ENCODE assay signal across 22 cellular contexts in genomic region chr3:112005091-112005672, GRCh38. TPM values are rescaled to one million over a fixed set of nuclear protein-coding genes. Genes with fewer than 3 reads are reported as not detected.
DNase-seq lines count a peak whose midpoint lies in the region; ATAC-seq, FAIRE-seq and TF ChIP-seq lines count a peak whose summit lies in the region.
"Had no signal": no experiment of that assay in that cellular context is flagged by ENCODE, and none has a peak within 500 bp of the region (broad histone marks: within the 10 kb centered on the region; RNA-seq: fewer than 3 reads in every experiment).

No MANE protein-coding gene starts in this region.

- 28% methylated on average over 4 of the region's 4 CpGs for whole genome bisulfite sequencing in HepG2 (ENCODE audit: low lambda C conversion rate)
- WGBS in right lobe of liver (ENCODE audit: insufficient coverage, low coverage, low lambda C conversion rate, missing lambda C conversion rate), result 62% methylated on average over 4 of the region's 4 CpGs

- H3K79me2 ChIP-seq in HepG2 (ENCODE audit: insufficient read depth, low read length) (no peaks in the 10 kb centered on the region), OCI-LY3 (ENCODE audit: low read length) (no peaks in the 10 kb centered on the region)

- H3K4me2 ChIP-seq in HepG2 (ENCODE audit: low read depth, low read length) (no peak overlapping the region), OCI-LY3 (ENCODE audit: low read length) (peak overlapping the region; percentile 41)

- H3K4me1 ChIP-seq in HepG2 (ENCODE audit: insufficient read depth, low read length), result peaks cover 20% of the 10 kb centered on the region
- H3K4me1 ChIP-seq in right lobe of liver, result peaks cover 0 to 12% (median 6%) of the 10 kb centered on the region in 4 donors
- H3K4me1 ChIP-seq in OCI-LY3 (ENCODE audit: low read length), result peaks cover 6% of the 10 kb centered on the region
- H3K4me1 ChIP-seq: gastrocnemius medialis, lower lobe of right lung, pancreas, Peyer's patch had no signal

- intact Hi-C loops in HepG2 (cut with micrococcal nuclease; ENCODE audit: unreplicated experiment), result no loop called here
- intact Hi-C loops in right lobe of liver (cut with DNase I), result no loop called here

- POLR2A ChIA-PET in HepG2 (lab: Yijun Ruan, JAX), result interaction anchor here (0.7 kb wide), 1 partner anchor 9 kb away, joined by 3 read pairs; no protein-coding TSS in a partner anchor

- H3K9me3 ChIP-seq in HepG2 (ENCODE audit: low read length) (no peaks in the 10 kb centered on the region), right lobe of liver (no peaks in the 10 kb centered on the region), OCI-LY3 (ENCODE audit: insufficient read depth, low read length) (no peaks in the 10 kb centered on the region)
- H3K9me3 ChIP-seq: gastrocnemius medialis, lower lobe of right lung, pancreas, Peyer's patch, thoracic aorta had no signal

- TF ChIP-seq EP300 in HepG2 (IDR thresholded peaks at IDR 0.05; ENCODE audit: low read depth in 2 of 2, low read length in 2 of 2), result no peak
- TF ChIP-seq EP300 in HepG2 (CRISPR knock-in tag; IDR thresholded peaks at IDR 0.05; ENCODE audit: borderline replicate concordance), result no peak

- DNase-seq in HepG2 (ENCODE audit: low spot score) (no peak), right lobe of liver (no peak), fibroblast of mammary gland (ENCODE audit: low read depth) (peak; percentile 82), urothelium cell line (ENCODE audit: low spot score) (no peak), NCI-H69 (lab: John Stamatoyannopoulos, UW) (no peak), hippocampal formation (lab: John Stamatoyannopoulos, UW) (no peak)
- DNase-seq: activated effector memory CD4-positive, alpha-beta T cell treated with Interleukin-2 at 50 U/mL for 16 hours; COR-L47; endodermal cell; gastrocnemius medialis; GDM1; Karpas-422; lower lobe of right lung; NCI-H1105 treated with DMSO at 0.1 percent for 48 hours; NCI-H2107; NCI-H82; pancreas; stimulated activated CD4-positive, alpha-beta T cell treated with anti-CD3 and anti-CD28 coated beads, Interleukin-4, amount 100 ng/mL, for 24 hours had no signal

- no peak for FAIRE-seq in HepG2 (lab: Jason Lieb, UNC)
- peak; percentile 58 for FAIRE-seq in urothelium cell line (lab: Jason Lieb, UNC)
- FAIRE-seq: pancreas had no signal

- peaks cover 1 to 5% of the 10 kb centered on the region in 2 experiments; a peak in 2 of 5 replicates for H3K27me3 ChIP-seq in HepG2 (ENCODE audit: control insufficient read depth in 1 of 2, insufficient read depth in 2 of 2, low read length in 2 of 2)
- no peaks in the 10 kb centered on the region for H3K27me3 ChIP-seq in right lobe of liver
- no peaks in the 10 kb centered on the region for H3K27me3 ChIP-seq in OCI-LY3 (ENCODE audit: low read depth, low read length)
- H3K27me3 ChIP-seq: pancreas, Peyer's patch had no signal

- H3K4me3 ChIP-seq in HepG2 (replicated peaks in 1 of 3; ENCODE audit: insufficient read depth in 1 of 3, low read depth in 2 of 3, low read length in 3 of 3) (no peak overlapping the region), right lobe of liver (no peak overlapping the region), OCI-LY3 (ENCODE audit: low read length) (no peak overlapping the region), fibroblast of mammary gland (ENCODE audit: control insufficient read depth, low read depth, low read length) (no peak overlapping the region)
- H3K4me3 ChIP-seq: gastrocnemius medialis, lower lobe of right lung, pancreas, Peyer's patch, thoracic aorta had no signal

- H2AFZ ChIP-seq in HepG2 (ENCODE audit: low read length) (no peak overlapping the region), OCI-LY3 (ENCODE audit: low read depth, low read length) (peak overlapping the region; percentile 72; the same call in 1 of the 2 replicates)

- H3K9ac ChIP-seq in HepG2 (ENCODE audit: insufficient read depth, low read depth, low read length) (no peak overlapping the region), OCI-LY3 (ENCODE audit: low read length) (no peak overlapping the region)

- H3K27ac ChIP-seq in HepG2 (ENCODE audit: extremely low read length, insufficient read depth, low read length), result no peak overlapping the region
- H3K27ac ChIP-seq in right lobe of liver, result no peak overlapping the region
- H3K27ac ChIP-seq in OCI-LY3 (ENCODE audit: low read length), result no peak overlapping the region
- H3K27ac ChIP-seq: gastrocnemius medialis, lower lobe of right lung, pancreas, Peyer's patch, thoracic aorta had no signal

- no peak for TF ChIP-seq POLR2A in HepG2 (IDR thresholded peaks at IDR 0.05; ENCODE audit: insufficient read depth in 1 of 2, low read depth in 2 of 2, low read length in 2 of 2)
- TF ChIP-seq POLR2A in right lobe of liver (IDR thresholded peaks at IDR 0.05), result no peak

- TF ChIP-seq CTCF in HepG2 (CRISPR knock-in tag; IDR thresholded peaks at IDR 0.05) (no peak), right lobe of liver (IDR thresholded peaks at IDR 0.05) (no peak), OCI-LY3 (IDR thresholded peaks at IDR 0.05; ENCODE audit: low read depth, low read length) (no peak), fibroblast of mammary gland (conservative IDR thresholded peaks at IDR 0.05; ENCODE audit: control insufficient read depth, insufficient read depth, low read depth, low read length) (no peak)

- ATAC-seq in HepG2 (no peak), right lobe of liver (no peak), HG02571 (IDR thresholded peaks at IDR 0.05; ENCODE audit: unreplicated experiment) (no peak)
- ATAC-seq: gastrocnemius medialis, lower lobe of right lung, pancreas had no signal

- no TSS peak for BruUV-seq in HepG2 (replicated peaks; lab: Mats Ljungman, UMichigan)

- H4K20me1 ChIP-seq in HepG2 (ENCODE audit: insufficient read depth, low read length) (no peaks in the 10 kb centered on the region), OCI-LY3 (ENCODE audit: insufficient read depth, low read length) (no peaks in the 10 kb centered on the region)

- TF ChIP-seq RAD21 in HepG2 (CRISPR knock-in tag; IDR thresholded peaks at IDR 0.05), result no peak

- H3K36me3 ChIP-seq in HepG2 (replicated peaks in 1 of 2; ENCODE audit: control insufficient read depth in 1 of 2, insufficient read depth in 2 of 2, low read length in 2 of 2) (no peaks in the 10 kb centered on the region), right lobe of liver (no peaks in the 10 kb centered on the region), OCI-LY3 (replicated peaks; ENCODE audit: low read depth, low read length) (no peaks in the 10 kb centered on the region)
- H3K36me3 ChIP-seq: gastrocnemius medialis, lower lobe of right lung, pancreas, Peyer's patch, thoracic aorta had no signal

- CTCF ChIA-PET in HepG2 (lab: Yijun Ruan, JAX; ENCODE audit: low intra/inter-chr PET ratio, low total read pairs), result no interaction called here

- in situ Hi-C loops in HepG2 (cut with HindIII; ENCODE audit: extremely low pct_ligation_motif_present, low pct_unique_long_range_greater_than_20kb), result no loop called here

RNA-seq across cellular contexts. Expression of gene TAGLN3, which starts 6.5 kb away (rescaled TPM):
- total RNA-seq in HepG2 (2016; rRNA removed; fragmentation: Illumina TruSeq; extraction: Trizol), result 0.80 and 0.91 TPM in 2 replicates
- 0.40 and 0.71 TPM in 2 replicates for total RNA-seq in HepG2 (2016; cell fraction: cytosol; rRNA removed; fragmentation: Illumina TruSeq; extraction: Trizol; ENCODE audit: low read depth)
- 0.43 and 0.77 TPM in 2 replicates for total RNA-seq in HepG2 (2016; cell fraction: insoluble cytoplasmic fraction; rRNA removed; fragmentation: Illumina TruSeq; extraction: Trizol)
- 0.34 and 0.86 TPM in 2 replicates for total RNA-seq in HepG2 (2016; cell fraction: membrane; rRNA removed; fragmentation: Illumina TruSeq; extraction: Trizol)
- not detected in 2 replicates for total RNA-seq in HepG2 (2016; cell fraction: nucleus; rRNA removed; fragmentation: Illumina TruSeq; extraction: Trizol)
- polyA plus RNA-seq in HepG2 (2011; rRNA removed), result 0.51 and 0.60 TPM in 2 replicates
- polyA plus RNA-seq in HepG2 (2011; cell fraction: cytosol; rRNA removed), result 0.35 and 0.43 TPM in 2 replicates
- polyA plus RNA-seq in HepG2 (2011; cell fraction: nucleus; rRNA removed), result 0.45 and 0.47 TPM in 2 replicates
- polyA plus RNA-seq in HepG2 (2012), result not detected in 2 replicates
- 0.47 and 0.54 TPM in 2 replicates for polyA plus RNA-seq in HepG2 (2016; cell fraction: cytosol; fragmentation: Illumina TruSeq; extraction: Trizol; ENCODE audit: low read depth)
- polyA plus RNA-seq in HepG2 (2016; cell fraction: insoluble cytoplasmic fraction; fragmentation: Illumina TruSeq; extraction: Trizol; ENCODE audit: low read depth), result 0.81 and 0.86 TPM in 2 replicates
- polyA plus RNA-seq in HepG2 (2016; cell fraction: membrane; fragmentation: Illumina TruSeq; extraction: Trizol; ENCODE audit: low read depth), result 0.52 and 0.73 TPM in 2 replicates
- 0.87 TPM in 1 of 2 replicates, not detected in the other for polyA plus RNA-seq in HepG2 (2016; cell fraction: nucleus; fragmentation: Illumina TruSeq; extraction: Trizol; ENCODE audit: insufficient read depth, low read depth)
- polyA minus RNA-seq in HepG2 (2011; rRNA and poly(A)+ RNA removed; ENCODE audit: low replicate concordance), result 0.44 TPM in 1 of 2 replicates, not detected in the other
- not detected in 2 replicates for polyA minus RNA-seq in HepG2 (2011; cell fraction: cytosol; rRNA and poly(A)+ RNA removed)
- not detected in 2 replicates for polyA minus RNA-seq in HepG2 (2011; cell fraction: nucleus; rRNA and poly(A)+ RNA removed)
- not detected for total RNA-seq in right lobe of liver
- total RNA-seq: gastrocnemius medialis, thoracic aorta had no signal

RNA-seq across cellular contexts. Expression of gene ABHD10, which starts 26.4 kb away (rescaled TPM):
- total RNA-seq in HepG2 (2016; rRNA removed; fragmentation: Illumina TruSeq; extraction: Trizol) (50.2 and 84.8 TPM in 2 replicates), right lobe of liver (10 to 100 TPM; 16.7 to 25.2 (median 20.8) TPM)
- 3.8 and 4.5 TPM in 2 replicates for total RNA-seq in HepG2 (2016; cell fraction: cytosol; rRNA removed; fragmentation: Illumina TruSeq; extraction: Trizol; ENCODE audit: low read depth)
- total RNA-seq in HepG2 (2016; cell fraction: insoluble cytoplasmic fraction; rRNA removed; fragmentation: Illumina TruSeq; extraction: Trizol), result 50.2 and 84.9 TPM in 2 replicates
- 13.5 and 16.1 TPM in 2 replicates for total RNA-seq in HepG2 (2016; cell fraction: membrane; rRNA removed; fragmentation: Illumina TruSeq; extraction: Trizol)
- 27.8 and 30.5 TPM in 2 replicates for total RNA-seq in HepG2 (2016; cell fraction: nucleus; rRNA removed; fragmentation: Illumina TruSeq; extraction: Trizol)
- polyA plus RNA-seq in HepG2 (2011; rRNA removed), result 16.7 and 22.8 TPM in 2 replicates
- polyA plus RNA-seq in HepG2 (2011; cell fraction: cytosol; rRNA removed), result 9.7 and 13.8 TPM in 2 replicates
- 7.1 and 8.8 TPM in 2 replicates for polyA plus RNA-seq in HepG2 (2011; cell fraction: nucleus; rRNA removed)
- polyA plus RNA-seq in HepG2 (2012), result 16.3 and 20.8 TPM in 2 replicates
- polyA plus RNA-seq in HepG2 (2016; cell fraction: cytosol; fragmentation: Illumina TruSeq; extraction: Trizol; ENCODE audit: low read depth), result 2.6 and 3.0 TPM in 2 replicates
- 62.4 and 64.2 TPM in 2 replicates for polyA plus RNA-seq in HepG2 (2016; cell fraction: insoluble cytoplasmic fraction; fragmentation: Illumina TruSeq; extraction: Trizol; ENCODE audit: low read depth)
- 7.6 and 8.6 TPM in 2 replicates for polyA plus RNA-seq in HepG2 (2016; cell fraction: membrane; fragmentation: Illumina TruSeq; extraction: Trizol; ENCODE audit: low read depth)
- 33.2 and 36.3 TPM in 2 replicates for polyA plus RNA-seq in HepG2 (2016; cell fraction: nucleus; fragmentation: Illumina TruSeq; extraction: Trizol; ENCODE audit: insufficient read depth, low read depth)
- 18.4 and 19.3 TPM in 2 replicates for polyA minus RNA-seq in HepG2 (2011; rRNA and poly(A)+ RNA removed; ENCODE audit: low replicate concordance)
- polyA minus RNA-seq in HepG2 (2011; cell fraction: cytosol; rRNA and poly(A)+ RNA removed), result 20.8 and 25.8 TPM in 2 replicates
- polyA minus RNA-seq in HepG2 (2011; cell fraction: nucleus; rRNA and poly(A)+ RNA removed), result 22.8 and 24.7 TPM in 2 replicates

RNA-seq across cellular contexts. Expression of gene TMPRSS7, which starts 29.4 kb away (rescaled TPM):
- not detected in 2 replicates for total RNA-seq in HepG2 (2016; rRNA removed; fragmentation: Illumina TruSeq; extraction: Trizol)
- not detected in 2 replicates for total RNA-seq in HepG2 (2016; cell fraction: cytosol; rRNA removed; fragmentation: Illumina TruSeq; extraction: Trizol; ENCODE audit: low read depth)
- total RNA-seq in HepG2 (2016; cell fraction: insoluble cytoplasmic fraction; rRNA removed; fragmentation: Illumina TruSeq; extraction: Trizol), result not detected in 2 replicates
- total RNA-seq in HepG2 (2016; cell fraction: membrane; rRNA removed; fragmentation: Illumina TruSeq; extraction: Trizol), result not detected in 2 replicates
- total RNA-seq in HepG2 (2016; cell fraction: nucleus; rRNA removed; fragmentation: Illumina TruSeq; extraction: Trizol), result not detected in 2 replicates
- polyA plus RNA-seq in HepG2 (2011; rRNA removed), result not detected in 2 replicates
- not detected in 2 replicates for polyA plus RNA-seq in HepG2 (2011; cell fraction: cytosol; rRNA removed)
- polyA plus RNA-seq in HepG2 (2011; cell fraction: nucleus; rRNA removed), result not detected in 2 replicates
- not detected in 2 replicates for polyA plus RNA-seq in HepG2 (2012)
- not detected in 2 replicates for polyA plus RNA-seq in HepG2 (2016; cell fraction: cytosol; fragmentation: Illumina TruSeq; extraction: Trizol; ENCODE audit: low read depth)
- not detected in 2 replicates for polyA plus RNA-seq in HepG2 (2016; cell fraction: insoluble cytoplasmic fraction; fragmentation: Illumina TruSeq; extraction: Trizol; ENCODE audit: low read depth)
- not detected in 2 replicates for polyA plus RNA-seq in HepG2 (2016; cell fraction: membrane; fragmentation: Illumina TruSeq; extraction: Trizol; ENCODE audit: low read depth)
- not detected in 2 replicates for polyA plus RNA-seq in HepG2 (2016; cell fraction: nucleus; fragmentation: Illumina TruSeq; extraction: Trizol; ENCODE audit: insufficient read depth, low read depth)
- not detected in 2 replicates for polyA minus RNA-seq in HepG2 (2011; rRNA and poly(A)+ RNA removed; ENCODE audit: low replicate concordance)
- not detected in 2 replicates for polyA minus RNA-seq in HepG2 (2011; cell fraction: cytosol; rRNA and poly(A)+ RNA removed)
- not detected in 2 replicates for polyA minus RNA-seq in HepG2 (2011; cell fraction: nucleus; rRNA and poly(A)+ RNA removed)
- total RNA-seq in right lobe of liver, result not detected
- total RNA-seq: endodermal cell, gastrocnemius medialis, Peyer's patch, thoracic aorta had no signal
- polyA plus RNA-seq: pancreas had no signal
